20 cellular contexts compared by ENCODE assay signal in the genomic region with DNA sequence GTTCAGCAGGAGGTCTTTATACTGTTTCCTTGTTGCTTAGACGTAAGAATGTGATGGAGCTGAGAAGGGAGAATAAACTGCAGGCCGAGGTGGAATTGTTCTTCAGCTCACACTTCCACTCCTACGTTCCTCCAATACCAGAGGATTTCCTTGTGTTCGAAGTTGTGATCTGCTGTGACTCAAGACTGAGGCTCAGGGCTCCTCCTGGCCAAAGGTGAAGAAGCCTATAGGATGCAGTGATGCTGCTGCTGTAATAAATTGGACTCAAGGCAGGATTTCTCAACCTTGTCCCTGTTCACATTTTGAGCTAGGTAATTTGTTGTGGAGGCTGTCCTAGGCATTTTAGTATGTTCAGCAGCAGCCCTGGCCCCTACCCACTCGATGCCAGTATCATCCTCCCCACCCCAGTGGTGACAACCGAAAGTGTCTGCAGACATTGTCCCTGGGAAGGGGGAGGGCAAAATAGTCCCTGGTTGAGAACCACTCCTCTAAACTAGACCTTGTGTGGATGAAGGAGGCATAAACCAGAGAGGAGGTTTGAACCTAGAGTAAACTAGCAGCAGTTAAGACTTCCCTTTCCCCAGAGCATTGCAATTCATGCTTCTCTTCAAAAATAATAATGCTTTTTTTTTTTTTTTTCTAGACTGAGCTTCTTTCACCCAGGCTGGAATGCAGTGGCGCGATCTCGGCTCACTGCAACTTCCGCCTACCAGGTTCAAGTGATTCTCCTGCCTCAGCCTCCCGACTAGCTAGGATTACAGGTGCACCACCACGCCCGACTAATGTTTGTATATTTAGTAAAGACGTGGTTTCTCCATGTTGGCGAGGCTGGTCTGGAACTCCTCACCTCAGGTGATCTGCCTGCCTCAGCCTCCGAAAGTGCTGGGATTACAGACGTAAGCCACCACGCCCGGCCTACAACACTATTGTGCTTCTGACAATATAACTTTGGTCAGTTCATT. TPM values are rescaled to one million over a fixed set of nuclear protein-coding genes. Genes with fewer than 3 reads are reported as not detected.
A peak's percentile ranks its signal among the peaks of the same experiment; 100 is the strongest.
DNase-seq lines count a peak whose midpoint lies in the region; ATAC-seq and TF ChIP-seq lines count a peak whose summit lies in the region.
"Had no signal": no experiment of that assay in that cellular context is flagged by ENCODE, and none has a peak within 500 bp of the region (broad histone marks: within the 10 kb centered on the region; RNA-seq: fewer than 3 reads in every experiment).

No MANE protein-coding gene starts in this region.

- no peaks in the 10 kb centered on the region for H3K27me3 ChIP-seq in CD8-positive, alpha-beta T cell (ENCODE audit: insufficient read depth, low read length)
- H3K27me3 ChIP-seq in brain microvascular endothelial cell (replicated peaks), result no peaks in the 10 kb centered on the region
- H3K27me3 ChIP-seq in CD4-positive, alpha-beta T cell (ENCODE audit: control insufficient read depth, insufficient read depth, low read length), result no peaks in the 10 kb centered on the region
- H3K27me3 ChIP-seq: cardiac muscle cell, dorsolateral prefrontal cortex, esophagus muscularis mucosa, left lung, MG63 had no signal

- peaks cover 31% of the 10 kb centered on the region for H3K4me1 Mint-ChIP-seq in CD8-positive, alpha-beta T cell (ENCODE audit: low read depth)
- H3K4me1 Mint-ChIP-seq in HFFc6 (ENCODE audit: low read depth) (peaks cover 50% of the 10 kb centered on the region), memory B cell (peaks cover 2% of the 10 kb centered on the region)
- peaks cover 30% of the 10 kb centered on the region for H3K4me1 Mint-ChIP-seq in CD4-positive, alpha-beta T cell (ENCODE audit: low read depth)

- no peaks in the 10 kb centered on the region for H3K9me3 ChIP-seq in CD8-positive, alpha-beta T cell (ENCODE audit: low read length)
- no peaks in the 10 kb centered on the region for H3K9me3 ChIP-seq in CD4-positive, alpha-beta T cell (ENCODE audit: control insufficient read depth, low read length)
- H3K9me3 ChIP-seq: esophagus muscularis mucosa, left lung, thoracic aorta had no signal

- peaks cover 2% of the 10 kb centered on the region for H3K4me1 ChIP-seq in CD8-positive, alpha-beta T cell (ENCODE audit: insufficient read depth, low read length)

- POLR2A ChIA-PET in CD8-positive, alpha-beta T cell (lab: Charles Lee), result interaction anchor here (1.0 to 2.0 kb wide), 5 partner anchors 10 to 49 kb away, joined by 3 to 6 read pairs (median 5); no protein-coding TSS in a partner anchor
- POLR2A ChIA-PET in CD4-positive, alpha-beta T cell (lab: Charles Lee), result interaction anchor here (0.6 to 1.2 kb wide), 4 partner anchors 9 to 90 kb away, joined by 3 read pairs; no protein-coding TSS in a partner anchor

- no peak overlapping the region for H3K4me3 ChIP-seq in CD8-positive, alpha-beta T cell (ENCODE audit: low read depth, low read length)
- no peak overlapping the region for H3K4me3 ChIP-seq in brain microvascular endothelial cell (ENCODE audit: low read depth, low read length)
- H3K4me3 ChIP-seq: cardiac muscle cell, dorsolateral prefrontal cortex, esophagus muscularis mucosa, left lung, MG63, PC-9, thoracic aorta had no signal

- peak overlapping the region; percentile 68 for H3K27ac Mint-ChIP-seq in CD8-positive, alpha-beta T cell
- H3K27ac Mint-ChIP-seq in HFFc6, result peak overlapping the region; percentile 69
- peak overlapping the region; percentile 26 for H3K27ac Mint-ChIP-seq in memory B cell
- H3K27ac Mint-ChIP-seq in CD4-positive, alpha-beta T cell, result no peak overlapping the region
- H3K27ac Mint-ChIP-seq: activated naive CD8-positive, alpha-beta T cell treated with anti-CD3 and anti-CD28 coated beads, Interleukin-2, amount 50 U/mL, for 24 hours had no signal

- no peaks in the 10 kb centered on the region for H3K36me3 ChIP-seq in CD8-positive, alpha-beta T cell (ENCODE audit: insufficient read depth, low read length)
- peaks cover 3% of the 10 kb centered on the region for H3K36me3 ChIP-seq in brain microvascular endothelial cell (replicated peaks)
- H3K36me3 ChIP-seq: cardiac muscle cell had no signal

- H3K36me3 Mint-ChIP-seq in CD8-positive, alpha-beta T cell, result peaks cover 6% of the 10 kb centered on the region
- H3K36me3 Mint-ChIP-seq in HFFc6 (ENCODE audit: low read depth) (peaks cover 12% of the 10 kb centered on the region), memory B cell (peaks cover 3% of the 10 kb centered on the region)
- peaks cover 8% of the 10 kb centered on the region for H3K36me3 Mint-ChIP-seq in CD4-positive, alpha-beta T cell (ENCODE audit: low read depth)

- intact Hi-C loops in CD8-positive, alpha-beta T cell (cut with DNase I, micrococcal nuclease), result no loop called here
- intact Hi-C loops in CD4-positive, alpha-beta T cell (cut with DNase I, micrococcal nuclease), result no loop called here

- ATAC-seq in CD8-positive, alpha-beta T cell, result no peak
- ATAC-seq in memory B cell (ENCODE audit: low read depth), result no peak
- no peak for ATAC-seq in CD4-positive, alpha-beta T cell (ENCODE audit: poor library complexity)
- ATAC-seq: activated naive CD8-positive, alpha-beta T cell treated with anti-CD3 and anti-CD28 coated beads, Interleukin-2, amount 50 U/mL, for 24 hours; left lung; right cardiac atrium had no signal

- no peak overlapping the region for H3K4me3 Mint-ChIP-seq in CD8-positive, alpha-beta T cell
- H3K4me3 Mint-ChIP-seq in HFFc6, result 0 out of 2 replicates have a peak overlapping the region, but pooled peaks have one; percentile 41
- H3K4me3 Mint-ChIP-seq in memory B cell, result no peak overlapping the region
- H3K4me3 Mint-ChIP-seq in CD4-positive, alpha-beta T cell, result no peak overlapping the region
- H3K4me3 Mint-ChIP-seq: activated naive CD8-positive, alpha-beta T cell treated with anti-CD3 and anti-CD28 coated beads, Interleukin-2, amount 50 U/mL, for 24 hours; IgD-negative memory B cell had no signal

- H3K27ac ChIP-seq in CD8-positive, alpha-beta T cell (ENCODE audit: low read depth, low read length), result no peak overlapping the region
- H3K27ac ChIP-seq in brain microvascular endothelial cell, result no peak overlapping the region
- no peak overlapping the region for H3K27ac ChIP-seq in CD4-positive, alpha-beta T cell (ENCODE audit: low read depth, low read length)
- H3K27ac ChIP-seq: cardiac muscle cell, dorsolateral prefrontal cortex, esophagus muscularis mucosa, left lung, PC-9, thoracic aorta had no signal

- no peaks in the 10 kb centered on the region for H3K27me3 Mint-ChIP-seq in CD8-positive, alpha-beta T cell (ENCODE audit: low read depth)
- H3K27me3 Mint-ChIP-seq in HFFc6 (ENCODE audit: insufficient read depth), result no peaks in the 10 kb centered on the region; the same call in 1 of the 2 replicates
- no peaks in the 10 kb centered on the region for H3K27me3 Mint-ChIP-seq in memory B cell
- no peaks in the 10 kb centered on the region for H3K27me3 Mint-ChIP-seq in CD4-positive, alpha-beta T cell
- H3K27me3 Mint-ChIP-seq: activated naive CD8-positive, alpha-beta T cell treated with anti-CD3 and anti-CD28 coated beads, Interleukin-2, amount 50 U/mL, for 24 hours; IgD-negative memory B cell had no signal

- TF ChIP-seq CTCF in CD8-positive, alpha-beta T cell (IDR thresholded peaks at IDR 0.05), result no peak
- TF ChIP-seq CTCF in HFFc6 (IDR thresholded peaks at IDR 0.05) (no peak), brain microvascular endothelial cell (IDR thresholded peaks at IDR 0.05; ENCODE audit: low read depth, low read length, missing control alignments) (no peak)
- TF ChIP-seq CTCF in CD4-positive, alpha-beta T cell (IDR thresholded peaks at IDR 0.05), result no peak

- CTCF ChIA-PET in CD8-positive, alpha-beta T cell (lab: Charles Lee), result interaction anchor here (0.9 to 2.3 kb wide), 5 partner anchors 16 to 595 kb away, joined by 3 to 15 read pairs (median 4); no protein-coding TSS in a partner anchor
- CTCF ChIA-PET in CD4-positive, alpha-beta T cell (lab: Charles Lee), result interaction anchor here (0.6 to 1.3 kb wide), 2 partner anchors 8 to 38 kb away, joined by 3 read pairs; no protein-coding TSS in a partner anchor

- in situ Hi-C loops in brain microvascular endothelial cell (cut with HindIII; ENCODE audit: low pct_ligation_motif_present, low sequenced_read_pairs), result loop anchor here (25.0 kb wide), 1 partner anchor 111 kb away; no protein-coding TSS in a partner anchor

- no peak for DNase-seq in CD8-positive, alpha-beta T cell
- DNase-seq in HFFc6 (no peak), brain microvascular endothelial cell (peak; percentile 11), memory B cell (ENCODE audit: low spot score in 2 of 2) (no peak), NCI-H1930 (lab: John Stamatoyannopoulos, UW) (no peak), COLO829 (ENCODE audit: low spot score) (no peak)
- DNase-seq in CD4-positive, alpha-beta T cell, result no peak
- DNase-seq: activated CD8-positive, alpha-beta memory T cell treated with anti-CD3 and anti-CD28 coated beads for 24 hours; activated naive CD8-positive, alpha-beta T cell treated with anti-CD3 and anti-CD28 coated beads, Interleukin-2, amount 50 U/mL, for 24 hours; dorsolateral prefrontal cortex; left lung; MG63; NCI-H2227 treated with DMSO at 0.1 percent for 48 hours; right cardiac atrium; T-helper 2 cell had no signal

- H3K9me3 Mint-ChIP-seq in CD8-positive, alpha-beta T cell, result no peaks in the 10 kb centered on the region
- no peaks in the 10 kb centered on the region; the same call in 1 of the 2 replicates for H3K9me3 Mint-ChIP-seq in HFFc6
- H3K9me3 Mint-ChIP-seq in memory B cell, result peaks cover 2% of the 10 kb centered on the region
- no peaks in the 10 kb centered on the region for H3K9me3 Mint-ChIP-seq in CD4-positive, alpha-beta T cell
- H3K9me3 Mint-ChIP-seq: activated naive CD8-positive, alpha-beta T cell treated with anti-CD3 and anti-CD28 coated beads, Interleukin-2, amount 50 U/mL, for 24 hours had no signal

RNA-seq across cellular contexts. Expression of gene RAP2B, which starts 11.1 kb away (rescaled TPM):
- total RNA-seq in CD8-positive, alpha-beta T cell, result 10 to 100 TPM; 16.9 to 17.6 TPM
- 10 to 100 TPM; 13.3 to 20.9 (median 18.6) TPM for total RNA-seq in HFFc6 (2021; fragmentation: NEBNext Ultra II Directional; extraction: Animal tissue kit (Norgen Biotek cat#: 25700))
- total RNA-seq in CD4-positive, alpha-beta T cell, result 10 to 100 TPM; 13.8 to 14.8 TPM
